ENCODE assay signal across 1 cellular context in the genomic region with DNA sequence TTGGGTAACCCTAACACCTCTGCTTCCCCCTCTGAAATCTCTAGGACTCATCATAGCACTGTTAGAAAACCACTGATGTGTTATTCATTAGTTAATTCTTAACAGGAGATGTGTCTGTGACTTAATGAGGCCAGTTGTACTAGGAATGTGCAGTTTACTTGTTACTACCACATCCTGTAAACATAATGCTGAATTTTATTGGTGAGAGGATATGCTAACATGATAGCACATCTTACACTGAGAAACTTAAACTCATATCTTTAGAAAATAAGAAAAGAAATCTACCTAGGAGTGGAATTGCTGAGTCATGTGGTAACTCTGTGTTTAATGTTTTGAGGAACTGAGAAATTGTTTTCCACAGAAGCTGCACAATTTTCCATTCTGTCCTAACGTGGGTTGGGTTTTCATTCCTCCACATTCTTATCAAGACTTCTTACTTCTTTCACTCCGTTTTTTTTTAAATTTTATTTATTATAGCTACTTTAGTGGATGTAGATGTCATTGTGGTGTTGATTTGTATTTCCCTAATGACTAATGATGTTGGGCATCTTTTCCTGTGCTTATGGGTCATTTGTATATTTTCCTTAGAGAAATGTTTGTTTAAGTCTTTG.
A peak's percentile ranks its signal among the peaks of the same experiment; 100 is the strongest.
TF ChIP-seq lines count a peak whose summit lies in the region.

No MANE protein-coding gene starts in this region.

TF ChIP-seq in GM12878, 131 proteins besides CTCF, POLR2A, EP300 and RAD21 (continued from another document and continues in another):
- TF ChIP-seq, protein P1, sequence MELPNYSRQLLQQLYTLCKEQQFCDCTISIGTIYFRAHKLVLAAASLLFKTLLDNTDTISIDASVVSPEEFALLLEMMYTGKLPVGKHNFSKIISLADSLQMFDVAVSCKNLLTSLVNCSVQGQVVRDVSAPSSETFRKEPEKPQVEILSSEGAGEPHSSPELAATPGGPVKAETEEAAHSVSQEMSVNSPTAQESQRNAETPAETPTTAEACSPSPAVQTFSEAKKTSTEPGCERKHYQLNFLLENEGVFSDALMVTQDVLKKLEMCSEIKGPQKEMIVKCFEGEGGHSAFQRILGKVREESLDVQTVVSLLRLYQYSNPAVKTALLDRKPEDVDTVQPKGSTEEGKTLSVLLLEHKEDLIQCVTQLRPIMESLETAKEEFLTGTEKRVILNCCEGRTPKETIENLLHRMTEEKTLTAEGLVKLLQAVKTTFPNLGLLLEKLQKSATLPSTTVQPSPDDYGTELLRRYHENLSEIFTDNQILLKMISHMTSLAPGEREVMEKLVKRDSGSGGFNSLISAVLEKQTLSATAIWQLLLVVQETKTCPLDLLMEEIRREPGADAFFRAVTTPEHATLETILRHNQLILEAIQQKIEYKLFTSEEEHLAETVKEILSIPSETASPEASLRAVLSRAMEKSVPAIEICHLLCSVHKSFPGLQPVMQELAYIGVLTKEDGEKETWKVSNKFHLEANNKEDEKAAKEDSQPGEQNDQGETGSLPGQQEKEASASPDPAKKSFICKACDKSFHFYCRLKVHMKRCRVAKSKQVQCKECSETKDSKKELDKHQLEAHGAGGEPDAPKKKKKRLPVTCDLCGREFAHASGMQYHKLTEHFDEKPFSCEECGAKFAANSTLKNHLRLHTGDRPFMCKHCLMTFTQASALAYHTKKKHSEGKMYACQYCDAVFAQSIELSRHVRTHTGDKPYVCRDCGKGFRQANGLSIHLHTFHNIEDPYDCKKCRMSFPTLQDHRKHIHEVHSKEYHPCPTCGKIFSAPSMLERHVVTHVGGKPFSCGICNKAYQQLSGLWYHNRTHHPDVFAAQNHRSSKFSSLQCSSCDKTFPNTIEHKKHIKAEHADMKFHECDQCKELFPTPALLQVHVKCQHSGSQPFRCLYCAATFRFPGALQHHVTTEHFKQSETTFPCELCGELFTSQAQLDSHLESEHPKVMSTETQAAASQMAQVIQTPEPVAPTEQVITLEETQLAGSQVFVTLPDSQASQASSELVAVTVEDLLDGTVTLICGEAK (IDR thresholded peaks at IDR 0.05; ENCODE audit: borderline replicate concordance), result no peak
- TF ChIP-seq NR2C1 (IDR thresholded peaks at IDR 0.05), result no peak
- TF ChIP-seq POU2F2 (IDR thresholded peaks at IDR 0.05; ENCODE audit: borderline replicate concordance, low read depth, low read length), result no peak
- peak; percentile 99 to 100 for TF ChIP-seq IKZF2 (IDR thresholded peaks at IDR 0.05)
- TF ChIP-seq NFIC (IDR thresholded peaks at IDR 0.05; ENCODE audit: low read depth, low read length), result peak; percentile 90
- TF ChIP-seq GABPA (IDR thresholded peaks at IDR 0.05; ENCODE audit: low read depth), result no peak
- TF ChIP-seq SREBF1 (IDR thresholded peaks at IDR 0.05; ENCODE audit: low read length), result no peak
- TF ChIP-seq, protein P2, sequence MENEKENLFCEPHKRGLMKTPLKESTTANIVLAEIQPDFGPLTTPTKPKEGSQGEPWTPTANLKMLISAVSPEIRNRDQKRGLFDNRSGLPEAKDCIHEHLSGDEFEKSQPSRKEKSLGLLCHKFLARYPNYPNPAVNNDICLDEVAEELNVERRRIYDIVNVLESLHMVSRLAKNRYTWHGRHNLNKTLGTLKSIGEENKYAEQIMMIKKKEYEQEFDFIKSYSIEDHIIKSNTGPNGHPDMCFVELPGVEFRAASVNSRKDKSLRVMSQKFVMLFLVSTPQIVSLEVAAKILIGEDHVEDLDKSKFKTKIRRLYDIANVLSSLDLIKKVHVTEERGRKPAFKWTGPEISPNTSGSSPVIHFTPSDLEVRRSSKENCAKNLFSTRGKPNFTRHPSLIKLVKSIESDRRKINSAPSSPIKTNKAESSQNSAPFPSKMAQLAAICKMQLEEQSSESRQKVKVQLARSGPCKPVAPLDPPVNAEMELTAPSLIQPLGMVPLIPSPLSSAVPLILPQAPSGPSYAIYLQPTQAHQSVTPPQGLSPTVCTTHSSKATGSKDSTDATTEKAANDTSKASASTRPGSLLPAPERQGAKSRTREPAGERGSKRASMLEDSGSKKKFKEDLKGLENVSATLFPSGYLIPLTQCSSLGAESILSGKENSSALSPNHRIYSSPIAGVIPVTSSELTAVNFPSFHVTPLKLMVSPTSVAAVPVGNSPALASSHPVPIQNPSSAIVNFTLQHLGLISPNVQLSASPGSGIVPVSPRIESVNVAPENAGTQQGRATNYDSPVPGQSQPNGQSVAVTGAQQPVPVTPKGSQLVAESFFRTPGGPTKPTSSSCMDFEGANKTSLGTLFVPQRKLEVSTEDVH (IDR thresholded peaks at IDR 0.05; ENCODE audit: low read depth, partially characterized antibody), result peak; percentile 25
- no peak for TF ChIP-seq SRF (IDR thresholded peaks at IDR 0.05; ENCODE audit: low read depth in 2 of 2, low read length in 2 of 2)
- TF ChIP-seq KAT2A (conservative IDR thresholded peaks at IDR 0.05; ENCODE audit: control insufficient read depth, low read depth, low read length), result no peak
- TF ChIP-seq, protein P3, sequence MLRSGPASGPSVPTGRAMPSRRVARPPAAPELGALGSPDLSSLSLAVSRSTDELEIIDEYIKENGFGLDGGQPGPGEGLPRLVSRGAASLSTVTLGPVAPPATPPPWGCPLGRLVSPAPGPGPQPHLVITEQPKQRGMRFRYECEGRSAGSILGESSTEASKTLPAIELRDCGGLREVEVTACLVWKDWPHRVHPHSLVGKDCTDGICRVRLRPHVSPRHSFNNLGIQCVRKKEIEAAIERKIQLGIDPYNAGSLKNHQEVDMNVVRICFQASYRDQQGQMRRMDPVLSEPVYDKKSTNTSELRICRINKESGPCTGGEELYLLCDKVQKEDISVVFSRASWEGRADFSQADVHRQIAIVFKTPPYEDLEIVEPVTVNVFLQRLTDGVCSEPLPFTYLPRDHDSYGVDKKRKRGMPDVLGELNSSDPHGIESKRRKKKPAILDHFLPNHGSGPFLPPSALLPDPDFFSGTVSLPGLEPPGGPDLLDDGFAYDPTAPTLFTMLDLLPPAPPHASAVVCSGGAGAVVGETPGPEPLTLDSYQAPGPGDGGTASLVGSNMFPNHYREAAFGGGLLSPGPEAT (IDR thresholded peaks at IDR 0.05; ENCODE audit: low read depth), result peak; percentile 99
- TF ChIP-seq RUNX3 (IDR thresholded peaks at IDR 0.05; ENCODE audit: low read length), result peak; percentile 82
- TF ChIP-seq SREBF2 (IDR thresholded peaks at IDR 0.05; ENCODE audit: low read length), result no peak
- TF ChIP-seq, protein P4, sequence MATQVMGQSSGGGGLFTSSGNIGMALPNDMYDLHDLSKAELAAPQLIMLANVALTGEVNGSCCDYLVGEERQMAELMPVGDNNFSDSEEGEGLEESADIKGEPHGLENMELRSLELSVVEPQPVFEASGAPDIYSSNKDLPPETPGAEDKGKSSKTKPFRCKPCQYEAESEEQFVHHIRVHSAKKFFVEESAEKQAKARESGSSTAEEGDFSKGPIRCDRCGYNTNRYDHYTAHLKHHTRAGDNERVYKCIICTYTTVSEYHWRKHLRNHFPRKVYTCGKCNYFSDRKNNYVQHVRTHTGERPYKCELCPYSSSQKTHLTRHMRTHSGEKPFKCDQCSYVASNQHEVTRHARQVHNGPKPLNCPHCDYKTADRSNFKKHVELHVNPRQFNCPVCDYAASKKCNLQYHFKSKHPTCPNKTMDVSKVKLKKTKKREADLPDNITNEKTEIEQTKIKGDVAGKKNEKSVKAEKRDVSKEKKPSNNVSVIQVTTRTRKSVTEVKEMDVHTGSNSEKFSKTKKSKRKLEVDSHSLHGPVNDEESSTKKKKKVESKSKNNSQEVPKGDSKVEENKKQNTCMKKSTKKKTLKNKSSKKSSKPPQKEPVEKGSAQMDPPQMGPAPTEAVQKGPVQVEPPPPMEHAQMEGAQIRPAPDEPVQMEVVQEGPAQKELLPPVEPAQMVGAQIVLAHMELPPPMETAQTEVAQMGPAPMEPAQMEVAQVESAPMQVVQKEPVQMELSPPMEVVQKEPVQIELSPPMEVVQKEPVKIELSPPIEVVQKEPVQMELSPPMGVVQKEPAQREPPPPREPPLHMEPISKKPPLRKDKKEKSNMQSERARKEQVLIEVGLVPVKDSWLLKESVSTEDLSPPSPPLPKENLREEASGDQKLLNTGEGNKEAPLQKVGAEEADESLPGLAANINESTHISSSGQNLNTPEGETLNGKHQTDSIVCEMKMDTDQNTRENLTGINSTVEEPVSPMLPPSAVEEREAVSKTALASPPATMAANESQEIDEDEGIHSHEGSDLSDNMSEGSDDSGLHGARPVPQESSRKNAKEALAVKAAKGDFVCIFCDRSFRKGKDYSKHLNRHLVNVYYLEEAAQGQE (IDR thresholded peaks at IDR 0.05; ENCODE audit: low read depth, low read length), result no peak
- TF ChIP-seq, protein P5, sequence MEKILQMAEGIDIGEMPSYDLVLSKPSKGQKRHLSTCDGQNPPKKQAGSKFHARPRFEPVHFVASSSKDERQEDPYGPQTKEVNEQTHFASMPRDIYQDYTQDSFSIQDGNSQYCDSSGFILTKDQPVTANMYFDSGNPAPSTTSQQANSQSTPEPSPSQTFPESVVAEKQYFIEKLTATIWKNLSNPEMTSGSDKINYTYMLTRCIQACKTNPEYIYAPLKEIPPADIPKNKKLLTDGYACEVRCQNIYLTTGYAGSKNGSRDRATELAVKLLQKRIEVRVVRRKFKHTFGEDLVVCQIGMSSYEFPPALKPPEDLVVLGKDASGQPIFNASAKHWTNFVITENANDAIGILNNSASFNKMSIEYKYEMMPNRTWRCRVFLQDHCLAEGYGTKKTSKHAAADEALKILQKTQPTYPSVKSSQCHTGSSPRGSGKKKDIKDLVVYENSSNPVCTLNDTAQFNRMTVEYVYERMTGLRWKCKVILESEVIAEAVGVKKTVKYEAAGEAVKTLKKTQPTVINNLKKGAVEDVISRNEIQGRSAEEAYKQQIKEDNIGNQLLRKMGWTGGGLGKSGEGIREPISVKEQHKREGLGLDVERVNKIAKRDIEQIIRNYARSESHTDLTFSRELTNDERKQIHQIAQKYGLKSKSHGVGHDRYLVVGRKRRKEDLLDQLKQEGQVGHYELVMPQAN (conservative IDR thresholded peaks at IDR 0.05), result peak; percentile 52
- TF ChIP-seq, protein P6, sequence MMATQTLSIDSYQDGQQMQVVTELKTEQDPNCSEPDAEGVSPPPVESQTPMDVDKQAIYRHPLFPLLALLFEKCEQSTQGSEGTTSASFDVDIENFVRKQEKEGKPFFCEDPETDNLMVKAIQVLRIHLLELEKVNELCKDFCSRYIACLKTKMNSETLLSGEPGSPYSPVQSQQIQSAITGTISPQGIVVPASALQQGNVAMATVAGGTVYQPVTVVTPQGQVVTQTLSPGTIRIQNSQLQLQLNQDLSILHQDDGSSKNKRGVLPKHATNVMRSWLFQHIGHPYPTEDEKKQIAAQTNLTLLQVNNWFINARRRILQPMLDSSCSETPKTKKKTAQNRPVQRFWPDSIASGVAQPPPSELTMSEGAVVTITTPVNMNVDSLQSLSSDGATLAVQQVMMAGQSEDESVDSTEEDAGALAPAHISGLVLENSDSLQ (IDR thresholded peaks at IDR 0.05), result no peak
- no peak for TF ChIP-seq CREB1 (IDR thresholded peaks at IDR 0.05; ENCODE audit: low read depth)
- TF ChIP-seq SIN3A (IDR thresholded peaks at IDR 0.05; ENCODE audit: low read depth, low read length), result no peak
- TF ChIP-seq ZNF217 (IDR thresholded peaks at IDR 0.05), result peak; percentile 88
- TF ChIP-seq MTA2 (IDR thresholded peaks at IDR 0.05; ENCODE audit: low read depth), result peak; percentile 94
- TF ChIP-seq NRF1 (conservative IDR thresholded peaks at IDR 0.05; ENCODE audit: low read depth, low read length), result no peak
- TF ChIP-seq CBX5 (IDR thresholded peaks at IDR 0.05; ENCODE audit: low read depth), result no peak
- no peak for TF ChIP-seq ZNF207 (IDR thresholded peaks at IDR 0.05; ENCODE audit: borderline replicate concordance)
- TF ChIP-seq RB1 (IDR thresholded peaks at IDR 0.05; ENCODE audit: borderline replicate concordance), result no peak
- TF ChIP-seq, protein P7, sequence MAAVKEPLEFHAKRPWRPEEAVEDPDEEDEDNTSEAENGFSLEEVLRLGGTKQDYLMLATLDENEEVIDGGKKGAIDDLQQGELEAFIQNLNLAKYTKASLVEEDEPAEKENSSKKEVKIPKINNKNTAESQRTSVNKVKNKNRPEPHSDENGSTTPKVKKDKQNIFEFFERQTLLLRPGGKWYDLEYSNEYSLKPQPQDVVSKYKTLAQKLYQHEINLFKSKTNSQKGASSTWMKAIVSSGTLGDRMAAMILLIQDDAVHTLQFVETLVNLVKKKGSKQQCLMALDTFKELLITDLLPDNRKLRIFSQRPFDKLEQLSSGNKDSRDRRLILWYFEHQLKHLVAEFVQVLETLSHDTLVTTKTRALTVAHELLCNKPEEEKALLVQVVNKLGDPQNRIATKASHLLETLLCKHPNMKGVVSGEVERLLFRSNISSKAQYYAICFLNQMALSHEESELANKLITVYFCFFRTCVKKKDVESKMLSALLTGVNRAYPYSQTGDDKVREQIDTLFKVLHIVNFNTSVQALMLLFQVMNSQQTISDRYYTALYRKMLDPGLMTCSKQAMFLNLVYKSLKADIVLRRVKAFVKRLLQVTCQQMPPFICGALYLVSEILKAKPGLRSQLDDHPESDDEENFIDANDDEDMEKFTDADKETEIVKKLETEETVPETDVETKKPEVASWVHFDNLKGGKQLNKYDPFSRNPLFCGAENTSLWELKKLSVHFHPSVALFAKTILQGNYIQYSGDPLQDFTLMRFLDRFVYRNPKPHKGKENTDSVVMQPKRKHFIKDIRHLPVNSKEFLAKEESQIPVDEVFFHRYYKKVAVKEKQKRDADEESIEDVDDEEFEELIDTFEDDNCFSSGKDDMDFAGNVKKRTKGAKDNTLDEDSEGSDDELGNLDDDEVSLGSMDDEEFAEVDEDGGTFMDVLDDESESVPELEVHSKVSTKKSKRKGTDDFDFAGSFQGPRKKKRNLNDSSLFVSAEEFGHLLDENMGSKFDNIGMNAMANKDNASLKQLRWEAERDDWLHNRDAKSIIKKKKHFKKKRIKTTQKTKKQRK (IDR thresholded peaks at IDR 0.05; ENCODE audit: low read depth, low read length), result no peak
- no peak for TF ChIP-seq ZZZ3 (IDR thresholded peaks at IDR 0.05; ENCODE audit: control insufficient read depth, insufficient read length, low read depth)
- no peak for TF ChIP-seq SP1 (IDR thresholded peaks at IDR 0.05; ENCODE audit: low read depth, low read length)
- no peak for TF ChIP-seq SMAD1 (IDR thresholded peaks at IDR 0.05; ENCODE audit: low read depth, partially characterized antibody)
- TF ChIP-seq, protein P8, sequence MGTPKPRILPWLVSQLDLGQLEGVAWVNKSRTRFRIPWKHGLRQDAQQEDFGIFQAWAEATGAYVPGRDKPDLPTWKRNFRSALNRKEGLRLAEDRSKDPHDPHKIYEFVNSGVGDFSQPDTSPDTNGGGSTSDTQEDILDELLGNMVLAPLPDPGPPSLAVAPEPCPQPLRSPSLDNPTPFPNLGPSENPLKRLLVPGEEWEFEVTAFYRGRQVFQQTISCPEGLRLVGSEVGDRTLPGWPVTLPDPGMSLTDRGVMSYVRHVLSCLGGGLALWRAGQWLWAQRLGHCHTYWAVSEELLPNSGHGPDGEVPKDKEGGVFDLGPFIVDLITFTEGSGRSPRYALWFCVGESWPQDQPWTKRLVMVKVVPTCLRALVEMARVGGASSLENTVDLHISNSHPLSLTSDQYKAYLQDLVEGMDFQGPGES (IDR thresholded peaks at IDR 0.05), result no peak
- TF ChIP-seq MEF2A (IDR thresholded peaks at IDR 0.05; ENCODE audit: insufficient read depth, low read depth, low read length), result no peak
- TF ChIP-seq MEF2B (IDR thresholded peaks at IDR 0.05; ENCODE audit: partially characterized antibody, poor library complexity, severe bottlenecking), result peak; percentile 28
- TF ChIP-seq STAT3 (IDR thresholded peaks at IDR 0.05; ENCODE audit: low read depth, low read length), result no peak
- TF ChIP-seq DPF2 (IDR thresholded peaks at IDR 0.05), result peak; percentile 99
- TF ChIP-seq SUPT20H (IDR thresholded peaks at IDR 0.05; ENCODE audit: borderline replicate concordance, control insufficient read depth, low read depth, low read length), result no peak
- TF ChIP-seq CHD4 (IDR thresholded peaks at IDR 0.05), result no peak
- TF ChIP-seq WRNIP1 (IDR thresholded peaks at IDR 0.05; ENCODE audit: borderline replicate concordance, low read depth, low read length), result no peak
- TF ChIP-seq GATAD2B (conservative IDR thresholded peaks at IDR 0.05; ENCODE audit: low read depth), result peak; percentile 84
- TF ChIP-seq HDAC2 (IDR thresholded peaks at IDR 0.05), result no peak
- TF ChIP-seq IRF4 (IDR thresholded peaks at IDR 0.05; ENCODE audit: low read depth, low read length), result peak; percentile 85; the same call in 1 of the 2 replicates
- no peak for TF ChIP-seq SMAD5 (IDR thresholded peaks at IDR 0.05; ENCODE audit: low read depth)
